In genomic region chr17:40283662-40284061, GRCh38 we compare ENCODE assay signal across 8 cellular contexts. TPM values are rescaled to one million over a fixed set of nuclear protein-coding genes. Genes with fewer than 3 reads are reported as not detected.
A peak's percentile ranks its signal among the peaks of the same experiment; 100 is the strongest.
DNase-seq lines count a peak whose midpoint lies in the region; ATAC-seq, FAIRE-seq and TF ChIP-seq lines count a peak whose summit lies in the region.

No MANE protein-coding gene starts in this region.

- H3K4me1 ChIP-seq in HepG2 (ENCODE audit: insufficient read depth, low read length): peaks cover 38% of the 10 kb centered on the region

- DNase-seq in HCEC 1CT (peak; percentile 98), amniotic stem cell (lab: John Stamatoyannopoulos, UW) (peak; percentile 39), HepG2 (ENCODE audit: low spot score) (no peak), posterior cingulate gyrus (no peak)

- no peak overlapping the region for H3K4me2 ChIP-seq in HepG2 (ENCODE audit: low read depth, low read length)

- CTCF ChIA-PET in HepG2 (lab: Yijun Ruan, JAX; ENCODE audit: low intra/inter-chr PET ratio, low total read pairs): no interaction called here

- no peaks in the 10 kb centered on the region for H3K9me3 ChIP-seq in HepG2 (ENCODE audit: low read length)

- TF ChIP-seq CTCF in 22Rv1 (IDR thresholded peaks at IDR 0.05) (no peak), HepG2 (CRISPR knock-in tag; IDR thresholded peaks at IDR 0.05) (no peak)

- H4K20me1 ChIP-seq in HepG2 (ENCODE audit: insufficient read depth, low read length): no peaks in the 10 kb centered on the region

- POLR2A ChIA-PET in HepG2 (lab: Yijun Ruan, JAX): interaction anchor here (1.0 to 2.0 kb wide), 4 partner anchors 33 to 144 kb away, joined by 3 to 5 read pairs (median 3); partner anchors contain the start of genes CASC3 and WIPF2

- intact Hi-C loops in HepG2 (cut with micrococcal nuclease; ENCODE audit: unreplicated experiment): no loop called here
- intact Hi-C loops in posterior cingulate gyrus (cut with DNase I): no loop called here

- no peak for FAIRE-seq in HepG2 (lab: Jason Lieb, UNC)

- TF ChIP-seq EP300 in HepG2 (IDR thresholded peaks at IDR 0.05; ENCODE audit: low read depth in 2 of 2, low read length in 2 of 2): no peak
- no peak for TF ChIP-seq EP300 in HepG2 (CRISPR knock-in tag; IDR thresholded peaks at IDR 0.05; ENCODE audit: borderline replicate concordance)

- peaks cover 6% of the 10 kb centered on the region for H3K79me2 ChIP-seq in HepG2 (ENCODE audit: insufficient read depth, low read length)

- no peaks in the 10 kb centered on the region for H3K27me3 ChIP-seq in HepG2 (ENCODE audit: control insufficient read depth in 1 of 2, insufficient read depth in 2 of 2, low read length in 2 of 2)

- H3K9ac ChIP-seq in HepG2 (ENCODE audit: insufficient read depth, low read depth, low read length): no peak overlapping the region

- in situ Hi-C loops in HepG2 (cut with HindIII; ENCODE audit: extremely low pct_ligation_motif_present, low pct_unique_long_range_greater_than_20kb): loop anchor here (10.0 kb wide), 1 partner anchor 269 kb away; the partner anchor contains the start of gene CSF3

- H3K36me3 ChIP-seq in HepG2 (replicated peaks in 1 of 2; ENCODE audit: control insufficient read depth in 1 of 2, insufficient read depth in 2 of 2, low read length in 2 of 2): peaks cover 8 to 27% of the 10 kb centered on the region in 2 experiments

- BruUV-seq in HepG2 (replicated peaks; lab: Mats Ljungman, UMichigan): no TSS peak

- ATAC-seq in HepG2 (no peak), GM19395 (IDR thresholded peaks at IDR 0.05; ENCODE audit: unreplicated experiment) (no peak), GM19397 (IDR thresholded peaks at IDR 0.05; ENCODE audit: unreplicated experiment) (no peak), GM21390 (IDR thresholded peaks at IDR 0.05; ENCODE audit: unreplicated experiment) (no peak)

- TF ChIP-seq POLR2A in HepG2 (IDR thresholded peaks at IDR 0.05; ENCODE audit: insufficient read depth in 1 of 2, low read depth in 2 of 2, low read length in 2 of 2): no peak

- 72% methylated on average over 2 of the region's 2 CpGs for WGBS in HepG2 (ENCODE audit: low lambda C conversion rate)

- H2AFZ ChIP-seq in HepG2 (ENCODE audit: low read length): no peak overlapping the region

- TF ChIP-seq RAD21 in HepG2 (CRISPR knock-in tag; IDR thresholded peaks at IDR 0.05): no peak

- H3K27ac ChIP-seq in 22Rv1: peak overlapping the region; percentile 69
- H3K27ac ChIP-seq in HepG2 (ENCODE audit: extremely low read length, insufficient read depth, low read length): no peak overlapping the region

- H3K4me3 ChIP-seq in HepG2 (replicated peaks in 1 of 3; ENCODE audit: insufficient read depth in 1 of 3, low read depth in 2 of 3, low read length in 3 of 3): no peak overlapping the region

TF ChIP-seq in HepG2, 621 proteins besides CTCF, POLR2A, EP300 and RAD21:
- TF ChIP-seq FOXA3 (CRISPR knock-in tag; IDR thresholded peaks at IDR 0.05): no peak
- no peak for TF ChIP-seq ZMYM2 (CRISPR knock-in tag; IDR thresholded peaks at IDR 0.05)
- no peak for TF ChIP-seq ZBTB43 (CRISPR knock-in tag; conservative IDR thresholded peaks at IDR 0.05)
- 0 out of 2 replicates have a peak, but pooled peaks have one; percentile 24 for TF ChIP-seq DMAP1 (CRISPR knock-in tag; IDR thresholded peaks at IDR 0.05)
- TF ChIP-seq, protein P1, sequence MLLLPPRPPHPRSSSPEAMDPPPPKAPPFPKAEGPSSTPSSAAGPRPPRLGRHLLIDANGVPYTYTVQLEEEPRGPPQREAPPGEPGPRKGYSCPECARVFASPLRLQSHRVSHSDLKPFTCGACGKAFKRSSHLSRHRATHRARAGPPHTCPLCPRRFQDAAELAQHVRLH (CRISPR knock-in tag; IDR thresholded peaks at IDR 0.05; ENCODE audit: borderline replicate concordance, low read depth): no peak
- TF ChIP-seq RBFOX2 (IDR thresholded peaks at IDR 0.05; ENCODE audit: low read depth, low read length): no peak

RNA-seq across cellular contexts. Expression of gene CDC6, which starts 4.0 kb away (rescaled TPM):
- total RNA-seq in HepG2 (2016; rRNA removed; fragmentation: Illumina TruSeq; extraction: Trizol): 114 and 154 TPM in 2 replicates
- total RNA-seq in HepG2 (2016; cell fraction: cytosol; rRNA removed; fragmentation: Illumina TruSeq; extraction: Trizol; ENCODE audit: low read depth): 24.3 and 27.3 TPM in 2 replicates
- total RNA-seq in HepG2 (2016; cell fraction: insoluble cytoplasmic fraction; rRNA removed; fragmentation: Illumina TruSeq; extraction: Trizol): 117 and 162 TPM in 2 replicates
- total RNA-seq in HepG2 (2016; cell fraction: membrane; rRNA removed; fragmentation: Illumina TruSeq; extraction: Trizol): 42.3 and 51.8 TPM in 2 replicates
- total RNA-seq in HepG2 (2016; cell fraction: nucleus; rRNA removed; fragmentation: Illumina TruSeq; extraction: Trizol): 89.2 and 89.6 TPM in 2 replicates
- polyA plus RNA-seq in HepG2 (2011; rRNA removed): 10.7 and 17.4 TPM in 2 replicates
- polyA plus RNA-seq in HepG2 (2011; cell fraction: cytosol; rRNA removed): 6.9 and 8.8 TPM in 2 replicates
- polyA plus RNA-seq in HepG2 (2011; cell fraction: nucleus; rRNA removed): 9.6 and 11.4 TPM in 2 replicates
- polyA plus RNA-seq in HepG2 (2012): 8.4 and 23.9 TPM in 2 replicates
- polyA plus RNA-seq in HepG2 (2016; cell fraction: cytosol; fragmentation: Illumina TruSeq; extraction: Trizol; ENCODE audit: low read depth): 12.0 and 14.2 TPM in 2 replicates
- 133 and 135 TPM in 2 replicates for polyA plus RNA-seq in HepG2 (2016; cell fraction: insoluble cytoplasmic fraction; fragmentation: Illumina TruSeq; extraction: Trizol; ENCODE audit: low read depth)
- polyA plus RNA-seq in HepG2 (2016; cell fraction: membrane; fragmentation: Illumina TruSeq; extraction: Trizol; ENCODE audit: low read depth): 15.3 and 18.9 TPM in 2 replicates
- 98.6 and 99.5 TPM in 2 replicates for polyA plus RNA-seq in HepG2 (2016; cell fraction: nucleus; fragmentation: Illumina TruSeq; extraction: Trizol; ENCODE audit: insufficient read depth, low read depth)
- polyA minus RNA-seq in HepG2 (2011; rRNA and poly(A)+ RNA removed; ENCODE audit: low replicate concordance): 8.7 and 50.8 TPM in 2 replicates
- polyA minus RNA-seq in HepG2 (2011; cell fraction: cytosol; rRNA and poly(A)+ RNA removed): 9.4 and 10.7 TPM in 2 replicates
- 31.5 and 47.0 TPM in 2 replicates for polyA minus RNA-seq in HepG2 (2011; cell fraction: nucleus; rRNA and poly(A)+ RNA removed)

RNA-seq across cellular contexts. Expression of gene RARA, which starts 25.3 kb away (rescaled TPM):
- 8.6 and 8.9 TPM in 2 replicates for total RNA-seq in HepG2 (2016; rRNA removed; fragmentation: Illumina TruSeq; extraction: Trizol)
- 3.2 and 3.7 TPM in 2 replicates for total RNA-seq in HepG2 (2016; cell fraction: cytosol; rRNA removed; fragmentation: Illumina TruSeq; extraction: Trizol; ENCODE audit: low read depth)
- total RNA-seq in HepG2 (2016; cell fraction: insoluble cytoplasmic fraction; rRNA removed; fragmentation: Illumina TruSeq; extraction: Trizol): 6.7 and 9.5 TPM in 2 replicates
- total RNA-seq in HepG2 (2016; cell fraction: membrane; rRNA removed; fragmentation: Illumina TruSeq; extraction: Trizol): 8.2 and 11.1 TPM in 2 replicates
- total RNA-seq in HepG2 (2016; cell fraction: nucleus; rRNA removed; fragmentation: Illumina TruSeq; extraction: Trizol): 6.0 and 7.0 TPM in 2 replicates
- 6.0 and 6.4 TPM in 2 replicates for polyA plus RNA-seq in HepG2 (2011; rRNA removed)
- 2.2 and 3.8 TPM in 2 replicates for polyA plus RNA-seq in HepG2 (2011; cell fraction: cytosol; rRNA removed)
- polyA plus RNA-seq in HepG2 (2011; cell fraction: nucleus; rRNA removed): 13.2 and 13.3 TPM in 2 replicates
- 15.4 and 16.1 TPM in 2 replicates for polyA plus RNA-seq in HepG2 (2012)
- polyA plus RNA-seq in HepG2 (2016; cell fraction: cytosol; fragmentation: Illumina TruSeq; extraction: Trizol; ENCODE audit: low read depth): 3.8 and 5.4 TPM in 2 replicates
- polyA plus RNA-seq in HepG2 (2016; cell fraction: insoluble cytoplasmic fraction; fragmentation: Illumina TruSeq; extraction: Trizol; ENCODE audit: low read depth): 12.7 and 17.8 TPM in 2 replicates
- 9.6 and 13.8 TPM in 2 replicates for polyA plus RNA-seq in HepG2 (2016; cell fraction: membrane; fragmentation: Illumina TruSeq; extraction: Trizol; ENCODE audit: low read depth)
- 19.0 and 19.4 TPM in 2 replicates for polyA plus RNA-seq in HepG2 (2016; cell fraction: nucleus; fragmentation: Illumina TruSeq; extraction: Trizol; ENCODE audit: insufficient read depth, low read depth)
- polyA minus RNA-seq in HepG2 (2011; rRNA and poly(A)+ RNA removed; ENCODE audit: low replicate concordance): 6.4 and 11.7 TPM in 2 replicates
- polyA minus RNA-seq in HepG2 (2011; cell fraction: cytosol; rRNA and poly(A)+ RNA removed): 6.7 and 8.2 TPM in 2 replicates
- polyA minus RNA-seq in HepG2 (2011; cell fraction: nucleus; rRNA and poly(A)+ RNA removed): 5.2 and 6.7 TPM in 2 replicates

Comparison
In these comparisons a context has a peak if more than half of its experiments do, and no peak if none do; other contexts are left out.
1. DNase-seq: peak in HCEC 1CT (single experiment) and amniotic stem cell (single experiment); none in HepG2 (single experiment) and posterior cingulate gyrus (0 of 10).